ENCODE assay signal across 21 cellular contexts in the genomic region with DNA sequence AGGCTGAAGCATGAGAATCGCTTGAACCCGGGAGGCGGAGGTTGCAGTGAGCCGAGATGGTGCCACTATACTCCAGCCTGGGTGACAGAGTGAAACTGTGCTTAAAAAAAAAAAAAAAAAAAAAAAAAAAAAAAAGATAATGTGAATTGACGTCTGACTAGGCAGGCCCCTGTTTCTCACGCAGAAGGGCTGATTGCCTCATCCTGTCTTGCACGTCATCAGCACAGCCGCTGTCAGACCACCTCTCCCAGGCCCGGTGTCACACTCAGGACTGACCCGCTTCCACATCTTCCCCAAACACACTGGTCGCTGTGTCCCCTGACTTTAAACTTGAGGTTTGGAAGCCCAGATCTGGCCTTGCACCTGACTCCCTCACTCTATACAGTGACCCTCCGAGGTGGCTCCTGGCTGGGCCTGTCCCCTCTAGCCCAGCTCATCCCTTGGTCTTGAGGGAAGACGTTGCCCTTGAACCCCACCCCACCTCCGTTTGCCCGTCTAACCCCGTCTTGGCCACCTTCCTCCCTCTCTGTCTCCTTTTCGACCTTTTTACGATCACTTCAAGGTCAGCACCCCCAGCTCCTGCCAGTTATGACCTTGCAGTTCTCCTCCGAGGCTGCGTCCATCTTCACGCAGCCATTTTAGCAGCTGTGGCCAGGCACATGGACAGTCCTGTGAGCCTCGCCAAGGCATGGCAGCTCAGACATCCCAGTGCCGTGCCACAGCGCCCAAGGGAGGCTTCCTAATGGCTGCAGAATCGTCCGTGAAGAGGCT.
A peak's percentile ranks its signal among the peaks of the same experiment; 100 is the strongest.
DNase-seq lines count a peak whose midpoint lies in the region; ATAC-seq and TF ChIP-seq lines count a peak whose summit lies in the region.
"Had no signal": no experiment of that assay in that cellular context is flagged by ENCODE, and none has a peak within 500 bp of the region (broad histone marks: within the 10 kb centered on the region; RNA-seq: fewer than 3 reads in every experiment).

No MANE protein-coding gene starts in this region.

- POLR2A ChIA-PET in naive thymus-derived CD8-positive, alpha-beta T cell (lab: Charles Lee) = no interaction called here

- no CpG with 5 or more reads among the region's 26 CpGs for WGBS in H9 (ENCODE audit: extremely low coverage, insufficient read length, low lambda C conversion rate)

- no peaks in the 10 kb centered on the region for H3K9me3 ChIP-seq in H9 (ENCODE audit: control insufficient read depth, low read depth, low read length)
- H3K9me3 ChIP-seq: gastroesophageal sphincter, HAP-1, psoas muscle, tibial nerve had no signal

- no peak overlapping the region for H3K56ac ChIP-seq in H9 (ENCODE audit: insufficient read length, low read depth, low read length)

- no peak overlapping the region for H3K14ac ChIP-seq in H9 (ENCODE audit: insufficient read depth, low read length)

- no peak overlapping the region for H3K23ac ChIP-seq in H9 (ENCODE audit: insufficient read length, low read depth, low read length)

- ATAC-seq in naive thymus-derived CD8-positive, alpha-beta T cell = no peak
- ATAC-seq in HG02852 (IDR thresholded peaks at IDR 0.05; ENCODE audit: unreplicated experiment) (no peak), omental fat pad (ENCODE audit: low FRiP score) (no peak)
- ATAC-seq: gastroesophageal sphincter, left ventricle myocardium superior, Panc1, psoas muscle had no signal

- no peak overlapping the region for H3K27ac ChIP-seq in H9 (ENCODE audit: insufficient read length, low read depth, low read length)
- H3K27ac ChIP-seq: gastroesophageal sphincter, HL-60, psoas muscle, SK-N-MC, tibial nerve had no signal

- no peaks in the 10 kb centered on the region for H3K9me3 Mint-ChIP-seq in activated CD4-positive, alpha-beta T cell treated with anti-CD3 and anti-CD28 coated beads, Interleukin-2, amount 10 ng/mL, durations not matched to agents 24 days and 14 days
- no peaks in the 10 kb centered on the region for H3K9me3 Mint-ChIP-seq in H9
- no peaks in the 10 kb centered on the region for H3K9me3 Mint-ChIP-seq in activated T-helper 1 cell treated with anti-CD3 and anti-CD28 coated beads, Interleukin-12 subunit alpha, Interleukin-12 subunit beta, Interleukin-2, Interleukin-4 antibody, amounts not matched to agents 30 ng/mL and 10 ng/mL and 1 ng/mL, durations not matched to agents 14 hours and 24 hours and 36 hours
- no peaks in the 10 kb centered on the region for H3K9me3 Mint-ChIP-seq in naive thymus-derived CD8-positive, alpha-beta T cell

- H4K8ac ChIP-seq in H9 (replicated peaks; ENCODE audit: insufficient read length, low read depth, low read length) = no peak overlapping the region

- no peak overlapping the region for H2BK20ac ChIP-seq in H9 (ENCODE audit: low read depth, low read length, poor library complexity, severe bottlenecking)

- no peak overlapping the region for H2BK12ac ChIP-seq in H9 (ENCODE audit: insufficient read length, low read depth, low read length)

- H3K4me3 Mint-ChIP-seq in activated CD4-positive, alpha-beta T cell treated with anti-CD3 and anti-CD28 coated beads, Interleukin-2, amount 10 ng/mL, durations not matched to agents 24 days and 14 days = no peak overlapping the region
- no peak overlapping the region for H3K4me3 Mint-ChIP-seq in H9
- no peak overlapping the region for H3K4me3 Mint-ChIP-seq in activated T-helper 1 cell treated with anti-CD3 and anti-CD28 coated beads, Interleukin-12 subunit alpha, Interleukin-12 subunit beta, Interleukin-2, Interleukin-4 antibody, amounts not matched to agents 30 ng/mL and 10 ng/mL and 1 ng/mL, durations not matched to agents 14 hours and 24 hours and 36 hours
- no peak overlapping the region for H3K4me3 Mint-ChIP-seq in naive thymus-derived CD8-positive, alpha-beta T cell

- H2BK15ac ChIP-seq in H9 (ENCODE audit: low read depth, low read length) = no peak overlapping the region

- H3K4me1 Mint-ChIP-seq in activated CD4-positive, alpha-beta T cell treated with anti-CD3 and anti-CD28 coated beads, Interleukin-2, amount 10 ng/mL, durations not matched to agents 24 days and 14 days = peaks cover 56% of the 10 kb centered on the region
- H3K4me1 Mint-ChIP-seq in H9 = peaks cover 42 to 49% of the 10 kb centered on the region in 2 experiments
- H3K4me1 Mint-ChIP-seq in activated T-helper 1 cell treated with anti-CD3 and anti-CD28 coated beads, Interleukin-12 subunit alpha, Interleukin-12 subunit beta, Interleukin-2, Interleukin-4 antibody, amounts not matched to agents 30 ng/mL and 10 ng/mL and 1 ng/mL, durations not matched to agents 14 hours and 24 hours and 36 hours (ENCODE audit: low read depth) = peaks cover 55% of the 10 kb centered on the region
- H3K4me1 Mint-ChIP-seq in naive thymus-derived CD8-positive, alpha-beta T cell = peaks cover 17 to 55% (median 44%) of the 10 kb centered on the region in 4 donors

- no peak overlapping the region for H3T11ph ChIP-seq in H9 (ENCODE audit: low read length)

- H3K4me2 ChIP-seq in H9 (ENCODE audit: insufficient read depth, insufficient read length, low read length) = no peak overlapping the region

- no peaks in the 10 kb centered on the region for H3K79me1 ChIP-seq in H9 (ENCODE audit: insufficient read depth, low read depth, low read length, poor library complexity, severe bottlenecking)

- no peaks in the 10 kb centered on the region for H3K27me3 Mint-ChIP-seq in activated CD4-positive, alpha-beta T cell treated with anti-CD3 and anti-CD28 coated beads, Interleukin-2, amount 10 ng/mL, durations not matched to agents 24 days and 14 days
- H3K27me3 Mint-ChIP-seq in H9 (ENCODE audit: low read depth) = no peaks in the 10 kb centered on the region
- no peaks in the 10 kb centered on the region for H3K27me3 Mint-ChIP-seq in activated T-helper 1 cell treated with anti-CD3 and anti-CD28 coated beads, Interleukin-12 subunit alpha, Interleukin-12 subunit beta, Interleukin-2, Interleukin-4 antibody, amounts not matched to agents 30 ng/mL and 10 ng/mL and 1 ng/mL, durations not matched to agents 14 hours and 24 hours and 36 hours (ENCODE audit: insufficient read depth)
- H3K27me3 Mint-ChIP-seq in naive thymus-derived CD8-positive, alpha-beta T cell = no peaks in the 10 kb centered on the region

- H2BK120ac ChIP-seq in H9 (ENCODE audit: low read depth, low read length, poor library complexity, severe bottlenecking) = no peak overlapping the region

- no peaks in the 10 kb centered on the region for H4K20me1 ChIP-seq in H9 (ENCODE audit: control insufficient read depth, insufficient read depth, insufficient read length)

- H3K23me2 ChIP-seq in H9 (ENCODE audit: insufficient read length, low read depth, low read length, poor library complexity, severe bottlenecking) = no peaks in the 10 kb centered on the region

- H3K79me2 ChIP-seq in H9 (ENCODE audit: insufficient read depth, low read length) = no peaks in the 10 kb centered on the region; the same call in 1 of the 2 replicates

- H3K4me1 ChIP-seq in H9 (ENCODE audit: insufficient read depth, low read length) = peaks cover under 1% of the 10 kb centered on the region; the same call in 1 of the 2 replicates
- H3K4me1 ChIP-seq: HAP-1, psoas muscle had no signal

- no peak for DNase-seq in activated CD4-positive, alpha-beta T cell treated with anti-CD3 and anti-CD28 coated beads, Interleukin-2, amount 10 ng/mL, durations not matched to agents 24 days and 14 days
- no peak for DNase-seq in activated CD4-positive, alpha-beta T cell treated with anti-CD3 and anti-CD28 coated beads, Interleukin-2, amount 50 U/mL, for 48 hours
- DNase-seq in H9 (no peak), NAMALWA (ENCODE audit: low spot score) (no peak), omental fat pad (ENCODE audit: low spot score) (no peak)
- no peak for DNase-seq in activated T-helper 1 cell treated with anti-CD3 and anti-CD28 coated beads, Interleukin-12 subunit alpha, Interleukin-12 subunit beta, Interleukin-2, Interleukin-4 antibody, amounts not matched to agents 30 ng/mL and 10 ng/mL and 1 ng/mL, durations not matched to agents 14 hours and 24 hours and 36 hours (ENCODE audit: low spot score)
- no peak for DNase-seq in naive thymus-derived CD8-positive, alpha-beta T cell
- DNase-seq: activated CD8-positive, alpha-beta memory T cell treated with anti-CD3 and anti-CD28 coated beads for 24 hours; cortex of kidney; DND-41; KBM-7; left ventricle myocardium superior; NCI-H774; psoas muscle had no signal

- H4K5ac ChIP-seq in H9 (ENCODE audit: insufficient read length, low read depth, low read length) = no peak overlapping the region

- peaks cover 3% of the 10 kb centered on the region for H3K36me3 Mint-ChIP-seq in activated CD4-positive, alpha-beta T cell treated with anti-CD3 and anti-CD28 coated beads, Interleukin-2, amount 10 ng/mL, durations not matched to agents 24 days and 14 days (ENCODE audit: low read depth)
- no peaks in the 10 kb centered on the region; a peak in 2 of 7 replicates for H3K36me3 Mint-ChIP-seq in H9 (ENCODE audit: insufficient read depth in 1 of 3, low read depth in 3 of 3)
- H3K36me3 Mint-ChIP-seq in activated T-helper 1 cell treated with anti-CD3 and anti-CD28 coated beads, Interleukin-12 subunit alpha, Interleukin-12 subunit beta, Interleukin-2, Interleukin-4 antibody, amounts not matched to agents 30 ng/mL and 10 ng/mL and 1 ng/mL, durations not matched to agents 14 hours and 24 hours and 36 hours (ENCODE audit: low read depth) = no peaks in the 10 kb centered on the region
- peaks cover 0 to 3% (median 0%) of the 10 kb centered on the region in 3 donors for H3K36me3 Mint-ChIP-seq in naive thymus-derived CD8-positive, alpha-beta T cell

- intact Hi-C loops in activated CD4-positive, alpha-beta T cell treated with anti-CD3 and anti-CD28 coated beads, Interleukin-2, amount 10 ng/mL, durations not matched to agents 24 days and 14 days (cut with micrococcal nuclease) = no loop called here
- intact Hi-C loops in activated T-helper 1 cell treated with anti-CD3 and anti-CD28 coated beads, Interleukin-12 subunit alpha, Interleukin-12 subunit beta, Interleukin-2, Interleukin-4 antibody, amounts not matched to agents 30 ng/mL and 10 ng/mL and 1 ng/mL, durations not matched to agents 14 hours and 24 hours and 36 hours (cut with micrococcal nuclease) = no loop called here

- no peak overlapping the region for H3K18ac ChIP-seq in H9 (ENCODE audit: insufficient read length, low read depth, low read length)

- no peak overlapping the region for H4K91ac ChIP-seq in H9 (ENCODE audit: insufficient read length, low read depth, low read length)

- no peak overlapping the region for H2AK5ac ChIP-seq in H9 (ENCODE audit: insufficient read length, low read length)

- no peak overlapping the region for H2BK5ac ChIP-seq in H9 (ENCODE audit: insufficient read length, low read length)

- H2AFZ ChIP-seq in H9 (ENCODE audit: low read length) = no peak overlapping the region

- TF ChIP-seq CTCF in H9 (conservative IDR thresholded peaks at IDR 0.05) (no peak), omental fat pad (IDR thresholded peaks at IDR 0.05) (no peak)

- H3K27me3 ChIP-seq in H9 (ENCODE audit: insufficient read depth, low read length) = no peaks in the 10 kb centered on the region
- H3K27me3 ChIP-seq: gastroesophageal sphincter, tibial nerve had no signal

- H3K4ac ChIP-seq in H9 (ENCODE audit: low read depth, low read length) = no peak overlapping the region

- peak overlapping the region; percentile 64 for H3K27ac Mint-ChIP-seq in activated CD4-positive, alpha-beta T cell treated with anti-CD3 and anti-CD28 coated beads, Interleukin-2, amount 10 ng/mL, durations not matched to agents 24 days and 14 days
- H3K27ac Mint-ChIP-seq in H9 = peak overlapping the region; percentile 6 to 88 (median 28); a peak in 5 of 7 replicates
- peak overlapping the region; percentile 50 for H3K27ac Mint-ChIP-seq in activated T-helper 1 cell treated with anti-CD3 and anti-CD28 coated beads, Interleukin-12 subunit alpha, Interleukin-12 subunit beta, Interleukin-2, Interleukin-4 antibody, amounts not matched to agents 30 ng/mL and 10 ng/mL and 1 ng/mL, durations not matched to agents 14 hours and 24 hours and 36 hours
- H3K27ac Mint-ChIP-seq in naive thymus-derived CD8-positive, alpha-beta T cell = peak overlapping the region in 9 of 10 donors; percentile 61 to 99 (median 81)

- H3K9ac ChIP-seq in H9 (ENCODE audit: extremely low read depth, insufficient read length, low read length) = no peak overlapping the region

Comparison
In these comparisons a context has a peak if more than half of its experiments do, and no peak if none do; other contexts are left out.
1. H3K27ac Mint-ChIP-seq: peak in every context shown above with its lines; median percentile 81 in naive thymus-derived CD8-positive, alpha-beta T cell; 64 in activated CD4-positive, alpha-beta T cell treated with anti-CD3 and anti-CD28 coated beads, Interleukin-2, amount 10 ng/mL, durations not matched to agents 24 days and 14 days; 50 in activated T-helper 1 cell treated with anti-CD3 and anti-CD28 coated beads, Interleukin-12 subunit alpha, Interleukin-12 subunit beta, Interleukin-2, Interleukin-4 antibody, amounts not matched to agents 30 ng/mL and 10 ng/mL and 1 ng/mL, durations not matched to agents 14 hours and 24 hours and 36 hours; 28 in H9.